In the genomic region with DNA sequence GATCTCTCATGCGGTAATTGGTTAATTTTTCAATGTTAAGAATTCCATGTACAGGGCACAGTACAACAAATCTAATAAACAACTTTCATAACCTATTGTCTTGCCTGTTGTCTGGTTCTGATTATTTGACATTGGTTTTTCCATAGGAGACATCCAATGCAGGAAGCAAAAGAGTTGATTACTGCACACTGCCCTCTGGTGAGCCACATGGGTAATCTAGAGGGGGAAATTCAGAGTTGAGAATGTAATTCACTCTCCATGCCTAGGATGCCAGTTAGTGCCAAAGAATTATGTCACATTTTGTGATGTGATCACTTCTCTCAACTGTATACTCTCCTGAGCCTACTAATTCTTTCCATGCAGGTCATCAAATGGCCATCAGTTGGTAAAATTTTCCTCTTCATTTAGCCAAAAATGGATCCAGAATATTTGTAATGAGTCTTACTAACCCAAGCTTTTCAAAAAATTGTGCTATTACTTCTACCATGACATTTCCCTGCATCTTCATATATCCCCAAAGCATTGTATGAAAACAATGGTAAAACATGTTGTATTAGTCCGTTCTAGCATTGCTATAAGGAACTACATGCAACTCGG, we compare ENCODE assay signal across 1 cellular context.
A peak's percentile ranks its signal among the peaks of the same experiment; 100 is the strongest.
TF ChIP-seq lines count a peak whose summit lies in the region.

No MANE protein-coding gene starts in this region.

TF ChIP-seq in K562, 482 proteins besides CTCF, POLR2A, EP300 and RAD21 (continued from another document):
- TF ChIP-seq, protein P1, sequence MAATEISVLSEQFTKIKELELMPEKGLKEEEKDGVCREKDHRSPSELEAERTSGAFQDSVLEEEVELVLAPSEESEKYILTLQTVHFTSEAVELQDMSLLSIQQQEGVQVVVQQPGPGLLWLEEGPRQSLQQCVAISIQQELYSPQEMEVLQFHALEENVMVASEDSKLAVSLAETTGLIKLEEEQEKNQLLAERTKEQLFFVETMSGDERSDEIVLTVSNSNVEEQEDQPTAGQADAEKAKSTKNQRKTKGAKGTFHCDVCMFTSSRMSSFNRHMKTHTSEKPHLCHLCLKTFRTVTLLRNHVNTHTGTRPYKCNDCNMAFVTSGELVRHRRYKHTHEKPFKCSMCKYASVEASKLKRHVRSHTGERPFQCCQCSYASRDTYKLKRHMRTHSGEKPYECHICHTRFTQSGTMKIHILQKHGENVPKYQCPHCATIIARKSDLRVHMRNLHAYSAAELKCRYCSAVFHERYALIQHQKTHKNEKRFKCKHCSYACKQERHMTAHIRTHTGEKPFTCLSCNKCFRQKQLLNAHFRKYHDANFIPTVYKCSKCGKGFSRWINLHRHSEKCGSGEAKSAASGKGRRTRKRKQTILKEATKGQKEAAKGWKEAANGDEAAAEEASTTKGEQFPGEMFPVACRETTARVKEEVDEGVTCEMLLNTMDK (IDR thresholded peaks at IDR 0.05; ENCODE audit: borderline replicate concordance, insufficient read depth, low read depth, low read length, poor library complexity, severe bottlenecking): peak; percentile 41
- TF ChIP-seq, protein P2, sequence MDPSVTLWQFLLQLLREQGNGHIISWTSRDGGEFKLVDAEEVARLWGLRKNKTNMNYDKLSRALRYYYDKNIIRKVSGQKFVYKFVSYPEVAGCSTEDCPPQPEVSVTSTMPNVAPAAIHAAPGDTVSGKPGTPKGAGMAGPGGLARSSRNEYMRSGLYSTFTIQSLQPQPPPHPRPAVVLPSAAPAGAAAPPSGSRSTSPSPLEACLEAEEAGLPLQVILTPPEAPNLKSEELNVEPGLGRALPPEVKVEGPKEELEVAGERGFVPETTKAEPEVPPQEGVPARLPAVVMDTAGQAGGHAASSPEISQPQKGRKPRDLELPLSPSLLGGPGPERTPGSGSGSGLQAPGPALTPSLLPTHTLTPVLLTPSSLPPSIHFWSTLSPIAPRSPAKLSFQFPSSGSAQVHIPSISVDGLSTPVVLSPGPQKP (CRISPR knock-in tag; IDR thresholded peaks at IDR 0.05): no peak
- TF ChIP-seq NCOA6 (IDR thresholded peaks at IDR 0.05): 0 out of 2 replicates have a peak, but pooled peaks have one; percentile 13
- TF ChIP-seq THRAP3 (IDR thresholded peaks at IDR 0.05; ENCODE audit: borderline replicate concordance): no peak
- TF ChIP-seq TBL1XR1 (IDR thresholded peaks at IDR 0.05; ENCODE audit: low read length in 2 of 2): 0 out of 4 replicates have a peak, but pooled peaks of 1 of the 2 experiments have one; percentile 45
- no peak for TF ChIP-seq NR2C1 (IDR thresholded peaks at IDR 0.05)
- TF ChIP-seq NR2C1 (tag; IDR thresholded peaks at IDR 0.05): no peak
- TF ChIP-seq JUND (IDR thresholded peaks at IDR 0.05; ENCODE audit: borderline replicate concordance, low read depth, low read length): 0 out of 2 replicates have a peak, but pooled peaks have one; percentile 11
- no peak for TF ChIP-seq JUND (tag; IDR thresholded peaks at IDR 0.05; ENCODE audit: borderline replicate concordance, low read depth, low read length)
- TF ChIP-seq RCOR1 (IDR thresholded peaks at IDR 0.05; ENCODE audit: borderline replicate concordance in 1 of 2, low read depth in 2 of 2, low read length in 2 of 2): peak in 1 of 2 experiments; percentile 45; a peak in 1 of 4 replicates
- TF ChIP-seq, protein P3, sequence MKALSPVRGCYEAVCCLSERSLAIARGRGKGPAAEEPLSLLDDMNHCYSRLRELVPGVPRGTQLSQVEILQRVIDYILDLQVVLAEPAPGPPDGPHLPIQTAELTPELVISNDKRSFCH (CRISPR knock-in tag; IDR thresholded peaks at IDR 0.05): no peak
- TF ChIP-seq, protein P3 (tag; IDR thresholded peaks at IDR 0.05): no peak
- peak; percentile 64; the same call in 1 of the 2 replicates for TF ChIP-seq CC2D1A (IDR thresholded peaks at IDR 0.05)
- TF ChIP-seq, protein P4, sequence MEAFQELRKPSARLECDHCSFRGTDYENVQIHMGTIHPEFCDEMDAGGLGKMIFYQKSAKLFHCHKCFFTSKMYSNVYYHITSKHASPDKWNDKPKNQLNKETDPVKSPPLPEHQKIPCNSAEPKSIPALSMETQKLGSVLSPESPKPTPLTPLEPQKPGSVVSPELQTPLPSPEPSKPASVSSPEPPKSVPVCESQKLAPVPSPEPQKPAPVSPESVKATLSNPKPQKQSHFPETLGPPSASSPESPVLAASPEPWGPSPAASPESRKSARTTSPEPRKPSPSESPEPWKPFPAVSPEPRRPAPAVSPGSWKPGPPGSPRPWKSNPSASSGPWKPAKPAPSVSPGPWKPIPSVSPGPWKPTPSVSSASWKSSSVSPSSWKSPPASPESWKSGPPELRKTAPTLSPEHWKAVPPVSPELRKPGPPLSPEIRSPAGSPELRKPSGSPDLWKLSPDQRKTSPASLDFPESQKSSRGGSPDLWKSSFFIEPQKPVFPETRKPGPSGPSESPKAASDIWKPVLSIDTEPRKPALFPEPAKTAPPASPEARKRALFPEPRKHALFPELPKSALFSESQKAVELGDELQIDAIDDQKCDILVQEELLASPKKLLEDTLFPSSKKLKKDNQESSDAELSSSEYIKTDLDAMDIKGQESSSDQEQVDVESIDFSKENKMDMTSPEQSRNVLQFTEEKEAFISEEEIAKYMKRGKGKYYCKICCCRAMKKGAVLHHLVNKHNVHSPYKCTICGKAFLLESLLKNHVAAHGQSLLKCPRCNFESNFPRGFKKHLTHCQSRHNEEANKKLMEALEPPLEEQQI (IDR thresholded peaks at IDR 0.05): peak; percentile 56; the same call in 1 of the 2 replicates
